ENCODE assay signal across 16 cellular contexts in the genomic region with DNA sequence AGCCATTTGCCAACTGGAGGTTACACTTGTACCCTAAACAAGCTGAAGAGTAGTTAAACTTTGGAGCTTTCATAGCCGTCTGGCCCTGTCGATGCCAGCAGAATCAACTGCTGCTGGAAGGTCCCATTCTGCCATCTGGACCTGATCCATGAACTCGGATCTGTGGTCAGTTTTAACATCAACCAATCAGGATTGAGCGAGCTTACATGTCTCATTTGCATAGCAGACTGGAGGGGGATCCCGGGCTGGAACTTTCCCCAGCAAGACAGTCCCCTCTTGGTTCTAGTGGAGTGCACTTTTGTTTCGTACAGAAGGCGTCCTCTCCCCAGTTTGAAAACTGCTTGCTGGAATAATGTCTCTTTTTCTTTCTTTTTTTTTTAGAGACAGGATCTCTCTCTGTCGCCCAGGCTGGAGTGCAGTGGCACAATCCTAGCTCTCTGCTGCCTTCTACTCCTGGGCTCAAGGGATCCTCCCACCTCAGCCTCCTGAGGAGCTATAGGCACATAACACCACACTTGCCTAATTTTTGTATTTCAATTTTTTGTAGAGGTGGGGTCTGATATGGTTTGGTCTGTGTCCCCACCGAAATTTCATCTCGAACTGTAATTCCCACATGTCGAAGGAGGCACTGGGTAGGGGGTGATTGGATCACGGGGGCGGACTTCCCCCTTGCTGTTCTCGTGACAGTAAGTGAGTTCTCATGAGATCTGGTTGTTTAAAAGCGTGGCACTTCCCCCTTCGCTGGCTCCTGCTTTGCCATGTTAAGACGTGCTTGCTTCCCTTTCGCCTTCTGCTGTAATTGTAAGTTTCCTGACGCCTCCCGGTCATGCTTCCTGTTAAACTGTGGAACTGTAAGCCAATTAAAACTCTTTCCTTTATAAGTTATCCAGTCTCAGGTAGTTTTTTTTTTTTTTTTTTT. TPM values are rescaled to one million over a fixed set of nuclear protein-coding genes. Genes with fewer than 3 reads are reported as not detected.
DNase-seq lines count a peak whose midpoint lies in the region; ATAC-seq and TF ChIP-seq lines count a peak whose summit lies in the region.
"Had no signal": no experiment of that assay in that cellular context is flagged by ENCODE, and none has a peak within 500 bp of the region (broad histone marks: within the 10 kb centered on the region; RNA-seq: fewer than 3 reads in every experiment).

No MANE protein-coding gene starts in this region.

- H3K9me3 ChIP-seq in SK-N-SH (no peaks in the 10 kb centered on the region), subcutaneous abdominal adipose tissue (ENCODE audit: control insufficient read depth in 5 of 5, low read length in 5 of 5) (no peaks in the 10 kb centered on the region), testis (no peaks in the 10 kb centered on the region)
- H3K9me3 ChIP-seq: colonic mucosa had no signal

- H3K9ac ChIP-seq in SK-N-SH (no peak overlapping the region), subcutaneous abdominal adipose tissue (ENCODE audit: low read length in 5 of 5) (peak overlapping the region in 1 of 5 donors; percentile 50)
- H3K9ac ChIP-seq: parathyroid adenoma had no signal

- H3K27ac ChIP-seq in SK-N-SH (ENCODE audit: low read depth in 2 of 2, low read length in 1 of 2) (no peak overlapping the region), subcutaneous abdominal adipose tissue (ENCODE audit: low read depth, low read length) (peak overlapping the region; percentile 47), testis (no peak overlapping the region)
- H3K27ac ChIP-seq: colonic mucosa, parathyroid adenoma had no signal

- intact Hi-C loops in testis (cut with DNase I; ENCODE audit: low total_unique reads), result no loop called here

- no peaks in the 10 kb centered on the region for H3F3A ChIP-seq in SK-N-SH (replicated peaks; ENCODE audit: insufficient read depth)

- ATAC-seq in SK-N-SH treated with all-trans-retinoic acid at 6 μM for 48 hours, result no peak
- ATAC-seq: activated naive CD8-positive, alpha-beta T cell treated with anti-CD3 and anti-CD28 coated beads, Interleukin-2, amount 50 U/mL, for 24 hours had no signal

- H3K4me3 ChIP-seq in SK-N-SH (ENCODE audit: low read depth in 2 of 2, low read length in 1 of 2), result no peak overlapping the region
- no peak overlapping the region for H3K4me3 ChIP-seq in fibroblast of the aortic adventitia (ENCODE audit: low read depth, low read length)
- peak overlapping the region; percentile 30 to 54 (median 42) for H3K4me3 ChIP-seq in subcutaneous abdominal adipose tissue (ENCODE audit: low read depth in 1 of 5, low read length in 5 of 5)
- no peak overlapping the region for H3K4me3 ChIP-seq in testis
- H3K4me3 ChIP-seq: colonic mucosa, lung had no signal

- H3K4me2 ChIP-seq in SK-N-SH, result no peak overlapping the region

- CTCF ChIA-PET in SK-N-SH (lab: Yijun Ruan, JAX), result interaction anchor here (0.9 to 1.5 kb wide), 2 partner anchors 19 to 49 kb away, joined by 3 to 5 read pairs; no protein-coding TSS in a partner anchor

- no peaks in the 10 kb centered on the region for H3K36me3 ChIP-seq in SK-N-SH (replicated peaks in 1 of 2; ENCODE audit: control insufficient read depth in 1 of 2, insufficient read depth in 2 of 2, low read length in 1 of 2)
- H3K36me3 ChIP-seq in subcutaneous abdominal adipose tissue (ENCODE audit: control insufficient read depth in 5 of 5, insufficient read depth in 5 of 5, low read length in 5 of 5), result no peaks in the 10 kb centered on the region
- H3K36me3 ChIP-seq in testis (ENCODE audit: low read depth, missing control alignments), result no peaks in the 10 kb centered on the region
- H3K36me3 ChIP-seq: colonic mucosa had no signal

- TF ChIP-seq CTCF in SK-N-SH (IDR thresholded peaks at IDR 0.05), result no peak
- no peak for TF ChIP-seq CTCF in fibroblast of the aortic adventitia (IDR thresholded peaks at IDR 0.05; ENCODE audit: insufficient read depth, low read length)
- TF ChIP-seq CTCF in testis (IDR thresholded peaks at IDR 0.05), result no peak

- 60% methylated on average over 20 of the region's 20 CpGs for WGBS in SK-N-SH (ENCODE audit: low lambda C conversion rate)
- 45 to 51% methylated on average over 20 of the region's 20 CpGs for WGBS in testis, 2 donors

- TF ChIP-seq RAD21 in SK-N-SH (IDR thresholded peaks at IDR 0.05; ENCODE audit: low read length), result no peak

- POLR2A ChIA-PET in SK-N-SH (lab: Yijun Ruan, JAX), result interaction anchor here (0.6 kb wide), 1 partner anchor 15 kb away, joined by 3 read pairs; no protein-coding TSS in a partner anchor

- TF ChIP-seq EP300 in SK-N-SH (IDR thresholded peaks at IDR 0.05; ENCODE audit: borderline replicate concordance in 1 of 2, low read depth in 1 of 2, low read length in 1 of 2), result no peak

- H3K27me3 ChIP-seq in SK-N-SH (ENCODE audit: insufficient read depth) (peaks cover 7% of the 10 kb centered on the region), subcutaneous abdominal adipose tissue (ENCODE audit: control insufficient read depth in 5 of 5, insufficient read depth in 4 of 5, low read length in 5 of 5) (no peaks in the 10 kb centered on the region), testis (no peaks in the 10 kb centered on the region)
- H3K27me3 ChIP-seq: colonic mucosa had no signal

- H3K79me2 ChIP-seq in SK-N-SH (ENCODE audit: insufficient read depth), result no peaks in the 10 kb centered on the region
- H3K79me2 ChIP-seq: parathyroid adenoma had no signal

- no peak overlapping the region for H2AFZ ChIP-seq in SK-N-SH (ENCODE audit: low read depth)
- H2AFZ ChIP-seq: parathyroid adenoma had no signal

- no peaks in the 10 kb centered on the region for H3K9me2 ChIP-seq in SK-N-SH

- DNase-seq in SK-N-SH (peak; percentile 21), OCI-M1 (lab: John Stamatoyannopoulos, UW) (peak; percentile 51), fibroblast of the aortic adventitia (ENCODE audit: low read depth) (peak; percentile 8), NK-92 (lab: John Stamatoyannopoulos, UW; ENCODE audit: unreplicated experiment) (no peak), testis (no peak)
- no peak for DNase-seq in activated CD4-positive, CD25-positive, alpha-beta regulatory T cell treated with anti-CD3 and anti-CD28 coated beads, Interleukin-2, amount 50 U/mL, for 72 hours
- DNase-seq: activated naive CD8-positive, alpha-beta T cell treated with anti-CD3 and anti-CD28 coated beads, Interleukin-2, amount 50 U/mL, for 24 hours; colonic mucosa; DMS79 treated with DMSO at 0.1 percent for 48 hours; glutamatergic neuron; NCI-H1436 treated with DMSO at 0.1 percent for 48 hours; T-helper 2 cell had no signal

- H3K4me1 ChIP-seq in SK-N-SH (ENCODE audit: control insufficient read depth in 1 of 2, insufficient read depth in 2 of 2, low read depth in 1 of 2, low read length in 1 of 2) (no peaks in the 10 kb centered on the region; a peak in 1 of 4 replicates), subcutaneous abdominal adipose tissue (ENCODE audit: control insufficient read depth in 5 of 5, insufficient read depth in 5 of 5, low read length in 5 of 5) (peaks cover 0 to 7% (median 6%) of the 10 kb centered on the region in 5 donors), testis (no peaks in the 10 kb centered on the region)
- H3K4me1 ChIP-seq: colonic mucosa, parathyroid adenoma had no signal

- TF ChIP-seq POLR2A in testis (IDR thresholded peaks at IDR 0.05), result no peak

- no peaks in the 10 kb centered on the region for H4K20me1 ChIP-seq in SK-N-SH (ENCODE audit: insufficient read depth)

TF ChIP-seq in SK-N-SH, 30 proteins besides CTCF, POLR2A, EP300 and RAD21 (continues in another document):
- no peak for TF ChIP-seq FOXM1 (IDR thresholded peaks at IDR 0.05; ENCODE audit: low read depth)
- no peak for TF ChIP-seq ELF1 (IDR thresholded peaks at IDR 0.05)
- TF ChIP-seq RCOR1 (IDR thresholded peaks at IDR 0.05; ENCODE audit: low read length), result no peak
- TF ChIP-seq, protein P1, sequence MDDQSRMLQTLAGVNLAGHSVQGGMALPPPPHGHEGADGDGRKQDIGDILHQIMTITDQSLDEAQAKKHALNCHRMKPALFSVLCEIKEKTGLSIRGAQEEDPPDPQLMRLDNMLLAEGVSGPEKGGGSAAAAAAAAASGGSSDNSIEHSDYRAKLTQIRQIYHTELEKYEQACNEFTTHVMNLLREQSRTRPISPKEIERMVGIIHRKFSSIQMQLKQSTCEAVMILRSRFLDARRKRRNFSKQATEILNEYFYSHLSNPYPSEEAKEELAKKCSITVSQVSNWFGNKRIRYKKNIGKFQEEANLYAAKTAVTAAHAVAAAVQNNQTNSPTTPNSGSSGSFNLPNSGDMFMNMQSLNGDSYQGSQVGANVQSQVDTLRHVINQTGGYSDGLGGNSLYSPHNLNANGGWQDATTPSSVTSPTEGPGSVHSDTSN (IDR thresholded peaks at IDR 0.05), result no peak
- no peak for TF ChIP-seq GATA2 (CRISPR knock-in tag; IDR thresholded peaks at IDR 0.05)
- TF ChIP-seq FOSL2 (IDR thresholded peaks at IDR 0.05; ENCODE audit: borderline replicate concordance, low read depth), result no peak
- TF ChIP-seq TEAD4 (IDR thresholded peaks at IDR 0.05; ENCODE audit: borderline replicate concordance, insufficient read depth), result no peak
- no peak for TF ChIP-seq MEF2A (IDR thresholded peaks at IDR 0.05; ENCODE audit: borderline replicate concordance, low read depth)

TF ChIP-seq in SK-N-SH treated with all-trans-retinoic acid at 6 μM for 48 hours, 23 proteins besides CTCF, POLR2A, EP300 and RAD21 (continues in another document):
- no peak for TF ChIP-seq CSDC2 (CRISPR knock-in tag; IDR thresholded peaks at IDR 0.05)
- TF ChIP-seq OSR1 (CRISPR knock-in tag; IDR thresholded peaks at IDR 0.05), result no peak
- TF ChIP-seq, protein P2, sequence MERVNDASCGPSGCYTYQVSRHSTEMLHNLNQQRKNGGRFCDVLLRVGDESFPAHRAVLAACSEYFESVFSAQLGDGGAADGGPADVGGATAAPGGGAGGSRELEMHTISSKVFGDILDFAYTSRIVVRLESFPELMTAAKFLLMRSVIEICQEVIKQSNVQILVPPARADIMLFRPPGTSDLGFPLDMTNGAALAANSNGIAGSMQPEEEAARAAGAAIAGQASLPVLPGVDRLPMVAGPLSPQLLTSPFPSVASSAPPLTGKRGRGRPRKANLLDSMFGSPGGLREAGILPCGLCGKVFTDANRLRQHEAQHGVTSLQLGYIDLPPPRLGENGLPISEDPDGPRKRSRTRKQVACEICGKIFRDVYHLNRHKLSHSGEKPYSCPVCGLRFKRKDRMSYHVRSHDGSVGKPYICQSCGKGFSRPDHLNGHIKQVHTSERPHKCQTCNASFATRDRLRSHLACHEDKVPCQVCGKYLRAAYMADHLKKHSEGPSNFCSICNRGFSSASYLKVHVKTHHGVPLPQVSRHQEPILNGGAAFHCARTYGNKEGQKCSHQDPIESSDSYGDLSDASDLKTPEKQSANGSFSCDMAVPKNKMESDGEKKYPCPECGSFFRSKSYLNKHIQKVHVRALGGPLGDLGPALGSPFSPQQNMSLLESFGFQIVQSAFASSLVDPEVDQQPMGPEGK (CRISPR knock-in tag; IDR thresholded peaks at IDR 0.05; ENCODE audit: borderline replicate concordance), result no peak
- no peak for TF ChIP-seq BACH2 (CRISPR knock-in tag; IDR thresholded peaks at IDR 0.05; ENCODE audit: borderline replicate concordance)
- no peak for TF ChIP-seq RARB (CRISPR knock-in tag; IDR thresholded peaks at IDR 0.05)

RNA-seq across cellular contexts. Expression of gene SEPHS1, which starts 42.8 kb away (rescaled TPM):
- polyA plus RNA-seq in SK-N-SH (2012; rRNA removed), result 64.8 and 79.8 TPM in 2 replicates
- polyA plus RNA-seq in SK-N-SH (2012; cell fraction: cytosol; rRNA removed), result 62.8 and 85.9 TPM in 2 replicates
- polyA plus RNA-seq in SK-N-SH (2012; cell fraction: nucleus; rRNA removed), result 37.6 and 59.0 TPM in 2 replicates
- total RNA-seq in fibroblast of the aortic adventitia (ENCODE audit: low replicate concordance), result 9.8 and 35.2 TPM in 2 replicates
- total RNA-seq in testis, result 10 to 100 TPM; 31.1 to 41.7 TPM
- 48.3 TPM for polyA plus RNA-seq in testis (ENCODE audit: insufficient read depth, low read depth, low replicate concordance)

Comparison
In these comparisons a context has a peak if more than half of its experiments do, and no peak if none do; other contexts are left out.
1. DNase-seq: peak in SK-N-SH (single experiment), OCI-M1 (single experiment) and fibroblast of the aortic adventitia (single experiment); none in NK-92 (single experiment), testis (single experiment) and activated CD4-positive, CD25-positive, alpha-beta regulatory T cell treated with anti-CD3 and anti-CD28 coated beads, Interleukin-2, amount 50 U/mL, for 72 hours (single experiment).
2. H3K4me3 ChIP-seq: peak in subcutaneous abdominal adipose tissue (5 of 5); none in SK-N-SH (0 of 2), fibroblast of the aortic adventitia (single experiment) and testis (0 of 2).